ENCODE assay signal across 1 cellular context in genomic region chr10:79058899-79059771, GRCh38.
TF ChIP-seq lines count a peak whose summit lies in the region.

No MANE protein-coding gene starts in this region.

TF ChIP-seq in A549, 52 proteins besides CTCF, POLR2A, EP300 and RAD21 (continued from another document):
- no peak for TF ChIP-seq FOSB (CRISPR knock-in tag; IDR thresholded peaks at IDR 0.05)
- no peak for TF ChIP-seq HES2 (IDR thresholded peaks at IDR 0.05)
- TF ChIP-seq MAFK (IDR thresholded peaks at IDR 0.05; ENCODE audit: partially characterized antibody): no peak
- no peak for TF ChIP-seq CEBPB (IDR thresholded peaks at IDR 0.05)
- no peak for TF ChIP-seq HMGXB4 (CRISPR knock-in tag; IDR thresholded peaks at IDR 0.05; ENCODE audit: borderline replicate concordance)
- no peak for TF ChIP-seq HDAC2 (IDR thresholded peaks at IDR 0.05)
- TF ChIP-seq CHD4 (IDR thresholded peaks at IDR 0.05; ENCODE audit: borderline replicate concordance): no peak
TF ChIP-seq in A549: peak in this region for 0.
